8 cellular contexts compared by ENCODE assay signal in the genomic region with DNA sequence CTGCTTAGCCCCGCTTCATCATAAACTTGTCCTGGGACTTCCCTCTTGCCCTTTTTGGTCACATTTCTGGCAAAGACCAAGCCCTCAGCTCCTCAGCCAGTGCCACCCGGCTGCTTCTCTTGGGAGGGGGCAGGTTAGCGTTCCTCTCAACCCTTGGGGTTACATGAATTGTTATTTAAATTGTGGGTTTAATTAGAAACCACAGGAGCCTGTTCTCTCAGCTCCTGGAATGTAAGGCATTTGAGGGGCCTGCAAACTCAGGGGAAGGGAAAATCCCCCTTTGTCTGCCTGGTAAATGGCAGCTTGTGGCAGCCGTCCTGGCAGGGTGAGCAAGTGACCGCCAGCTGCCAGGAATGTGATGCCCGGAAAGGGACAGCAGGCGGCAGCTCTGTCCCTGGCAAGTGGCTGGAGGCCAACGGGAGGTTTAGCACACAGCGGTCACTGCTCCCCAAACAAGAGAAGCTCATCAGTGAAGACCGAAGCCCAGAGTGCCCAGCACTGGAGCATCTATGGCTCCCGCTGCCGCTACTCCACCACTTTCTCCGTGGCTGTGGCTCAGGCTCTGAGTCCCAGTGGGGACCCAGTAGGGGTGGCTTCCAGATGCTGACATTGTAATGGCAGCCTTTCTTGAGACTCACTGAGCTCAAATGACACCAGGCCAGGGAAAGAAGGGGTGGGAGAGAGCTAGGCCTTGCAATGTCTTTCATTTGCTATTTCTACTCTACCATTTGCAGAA. TPM values are rescaled to one million over a fixed set of nuclear protein-coding genes. Genes with fewer than 3 reads are reported as not detected.
DNase-seq lines count a peak whose midpoint lies in the region; ATAC-seq, FAIRE-seq and TF ChIP-seq lines count a peak whose summit lies in the region.

No MANE protein-coding gene starts in this region.

- H3K36me3 ChIP-seq in testis (ENCODE audit: low read depth, missing control alignments): no peaks in the 10 kb centered on the region
- H3K36me3 ChIP-seq in small intestine (ENCODE audit: control insufficient read depth in 2 of 2, insufficient read depth in 2 of 2, low read length in 2 of 2): no peaks in the 10 kb centered on the region

- TF ChIP-seq CTCF in testis (IDR thresholded peaks at IDR 0.05) (peak; percentile 18 to 43 (median 22)), lower leg skin (IDR thresholded peaks at IDR 0.05) (no peak)

- H3K4me3 ChIP-seq in testis (no peak overlapping the region), lower leg skin (ENCODE audit: low read depth, poor library complexity, severe bottlenecking) (no peak overlapping the region), small intestine (ENCODE audit: low read depth in 1 of 2, low read length in 2 of 2) (no peak overlapping the region)

- H3K9me3 ChIP-seq in testis (no peaks in the 10 kb centered on the region), small intestine (ENCODE audit: control insufficient read depth, low read depth) (no peaks in the 10 kb centered on the region)

- no peak for FAIRE-seq in small intestine (lab: Jason Lieb, UNC)

- H3K4me1 ChIP-seq in testis (no peaks in the 10 kb centered on the region), small intestine (ENCODE audit: control insufficient read depth in 2 of 2, insufficient read depth in 1 of 2, low read depth in 1 of 2, low read length in 1 of 2) (peaks cover 0 to 2% of the 10 kb centered on the region in 2 donors)

- H3K27me3 ChIP-seq in testis (no peaks in the 10 kb centered on the region), small intestine (ENCODE audit: control insufficient read depth in 2 of 2, insufficient read depth in 2 of 2, low read length in 2 of 2) (no peaks in the 10 kb centered on the region)

- TF ChIP-seq RAD21 in Ishikawa (IDR thresholded peaks at IDR 0.05; ENCODE audit: low read depth): peak; percentile 85

- DNase-seq in dermis blood vessel endothelial cell (peak; percentile 74), left lobe of liver (ENCODE audit: low spot score) (peak; percentile 95), testis (peak; percentile 72), lower leg skin (ENCODE audit: low spot score in 2 of 2) (no peak), small intestine (no peak), erythroblast (lab: John Stamatoyannopoulos, UW) (no peak)

- no peak for TF ChIP-seq POLR2A in testis (IDR thresholded peaks at IDR 0.05)
- TF ChIP-seq POLR2A in lower leg skin (IDR thresholded peaks at IDR 0.05): no peak
- TF ChIP-seq POLR2A in erythroblast (IDR thresholded peaks at IDR 0.05; ENCODE audit: low read length): no peak

- peak; percentile 63; the same call in 1 of the 2 replicates for TF ChIP-seq EP300 in Ishikawa (IDR thresholded peaks at IDR 0.05; ENCODE audit: borderline replicate concordance)

- WGBS in testis, 2 donors: 82 to 84% methylated on average over 5 to 13 of the region's 13 CpGs
- WGBS in lower leg skin, 2 donors: 55 to 68% methylated on average over 13 of the region's 13 CpGs
- 86 to 89% (median 86%) methylated on average over 13 of the region's 13 CpGs for WGBS in small intestine, 3 donors

- ATAC-seq in left lobe of liver (peak; percentile 87), GM21723 (IDR thresholded peaks at IDR 0.05; ENCODE audit: unreplicated experiment) (no peak)

- no peak overlapping the region for H3K27ac ChIP-seq in testis
- H3K27ac ChIP-seq in small intestine (ENCODE audit: low read depth in 1 of 2, low read length in 1 of 2): no peak overlapping the region

- intact Hi-C loops in testis (cut with DNase I; ENCODE audit: low total_unique reads) (no loop called here), lower leg skin (cut with DNase I; ENCODE audit: low total_unique reads) (no loop called here)

TF ChIP-seq in Ishikawa, 13 proteins besides CTCF, POLR2A, EP300 and RAD21:
- TF ChIP-seq NFIC (IDR thresholded peaks at IDR 0.05) (peak; percentile 76), CREB1 (IDR thresholded peaks at IDR 0.05; ENCODE audit: low read depth) (no peak), YY1 (IDR thresholded peaks at IDR 0.05; ENCODE audit: low read depth) (no peak; the same call in 1 of the 2 replicates), USF1 (IDR thresholded peaks at IDR 0.05) (0 out of 2 replicates have a peak, but pooled peaks have one; percentile 8), CEBPB (IDR thresholded peaks at IDR 0.05) (no peak), EGR1 (IDR thresholded peaks at IDR 0.05) (no peak), TAF1 (IDR thresholded peaks at IDR 0.05; ENCODE audit: low read depth) (no peak), REST (IDR thresholded peaks at IDR 0.05; ENCODE audit: low read depth) (no peak), MAX (IDR thresholded peaks at IDR 0.05) (peak; percentile 47; the same call in 1 of the 2 replicates), ZBTB7A (IDR thresholded peaks at IDR 0.05; ENCODE audit: low read depth) (0 out of 2 replicates have a peak, but pooled peaks have one; percentile 55), FOXM1 (IDR thresholded peaks at IDR 0.05; ENCODE audit: borderline replicate concordance, low read depth) (peak; percentile 34), TCF12 (IDR thresholded peaks at IDR 0.05; ENCODE audit: low read depth) (peak; percentile 62), TEAD4 (IDR thresholded peaks at IDR 0.05) (peak; percentile 80)

RNA-seq across cellular contexts. Expression of gene SHB, which starts 51.7 kb away (rescaled TPM):
- total RNA-seq in dermis blood vessel endothelial cell (32.8 and 33.4 TPM in 2 replicates), left lobe of liver (14.1 TPM), testis (10 to 100 TPM; 21.2 to 22.3 TPM), lower leg skin (10 to 100 TPM; 27.6 to 42.6 (median 34.5) TPM)
- polyA plus RNA-seq in testis (ENCODE audit: insufficient read depth, low read depth, low replicate concordance) (8.6 TPM), small intestine (10 to 100 TPM in 1 of 3 donors, 1 to 10 TPM in 2; 8.9 to 18.9 (median 9.2) TPM)

Comparison
In these comparisons a context has a peak if more than half of its experiments do, and no peak if none do; other contexts are left out.
1. DNase-seq: peak in dermis blood vessel endothelial cell (single experiment), left lobe of liver (single experiment) and testis (single experiment); none in lower leg skin (0 of 2), small intestine (single experiment) and erythroblast (0 of 2).
2. CTCF ChIP-seq: peak in testis (3 of 3); none in lower leg skin (0 of 3).